Comparison of ENCODE assay signal across 13 cellular contexts in genomic region chr17:17815436-17816200, GRCh38. TPM values are rescaled to one million over a fixed set of nuclear protein-coding genes. Genes with fewer than 3 reads are reported as not detected.
DNase-seq lines count a peak whose midpoint lies in the region; ATAC-seq and TF ChIP-seq lines count a peak whose summit lies in the region.
"Had no signal": no experiment of that assay in that cellular context is flagged by ENCODE, and none has a peak within 500 bp of the region (broad histone marks: within the 10 kb centered on the region; RNA-seq: fewer than 3 reads in every experiment).

No MANE protein-coding gene starts in this region.

- H3K27me3 Mint-ChIP-seq in activated CD4-positive, alpha-beta memory T cell treated with anti-CD3 and anti-CD28 coated beads, Interleukin-2, amount 10 ng/mL, durations not matched to agents 7 days and 5 days, result no peaks in the 10 kb centered on the region
- H3K27me3 Mint-ChIP-seq in activated CD4-positive, alpha-beta memory T cell treated with anti-CD3 and anti-CD28 coated beads for 36 hours, result no peaks in the 10 kb centered on the region

- peak overlapping the region; percentile 68 to 70 for H3K27ac ChIP-seq in right atrium auricular region

- CTCF ChIA-PET in activated CD4-positive, alpha-beta memory T cell treated with anti-CD3 and anti-CD28 coated beads, Interleukin-2, amount 10 ng/mL, durations not matched to agents 7 days and 5 days (lab: Charles Lee), result interaction anchor here (6.4 kb wide), 1 partner anchor 43 kb away, joined by 89 read pairs; no protein-coding TSS in a partner anchor
- CTCF ChIA-PET in activated CD4-positive, alpha-beta memory T cell treated with anti-CD3 and anti-CD28 coated beads for 36 hours (lab: Charles Lee), result interaction anchor here (0.7 to 9.5 kb wide), 2 partner anchors 21 to 43 kb away, joined by 3 to 173 read pairs; partner anchors contain the start of gene SREBF1

- DNase-seq in activated CD4-positive, alpha-beta memory T cell treated with anti-CD3 and anti-CD28 coated beads, Interleukin-2, amount 10 ng/mL, durations not matched to agents 7 days and 5 days, result no peak
- DNase-seq in activated CD4-positive, alpha-beta memory T cell treated with anti-CD3 and anti-CD28 coated beads for 36 hours, result no peak
- DNase-seq in adipocyte (ENCODE audit: low read depth), result no peak
- no peak for DNase-seq in right atrium auricular region (ENCODE audit: low spot score)
- peak; percentile 52 for DNase-seq in superior temporal gyrus (ENCODE audit: extremely low spot score)
- DNase-seq: activated T-cell treated with anti-CD3 and anti-CD28 coated beads, Interleukin-2, amount 50 U/mL, for 48 hours; DMS79; MM.1S; PC-3; small intestine had no signal

- H3K9me3 ChIP-seq in adipocyte (ENCODE audit: control insufficient read depth, low read length) (no peaks in the 10 kb centered on the region), right atrium auricular region (no peaks in the 10 kb centered on the region)

- H3K4me1 Mint-ChIP-seq in activated CD4-positive, alpha-beta memory T cell treated with anti-CD3 and anti-CD28 coated beads, Interleukin-2, amount 10 ng/mL, durations not matched to agents 7 days and 5 days, result peaks cover 33% of the 10 kb centered on the region
- peaks cover 19% of the 10 kb centered on the region for H3K4me1 Mint-ChIP-seq in activated CD4-positive, alpha-beta memory T cell treated with anti-CD3 and anti-CD28 coated beads for 36 hours (ENCODE audit: low read depth)

- H3K36me3 ChIP-seq in adipocyte (ENCODE audit: control insufficient read depth, insufficient read depth, low read length, severe bottlenecking) (peaks cover 88% of the 10 kb centered on the region), right atrium auricular region (peaks cover 50% of the 10 kb centered on the region)

- H3K36me3 Mint-ChIP-seq in activated CD4-positive, alpha-beta memory T cell treated with anti-CD3 and anti-CD28 coated beads, Interleukin-2, amount 10 ng/mL, durations not matched to agents 7 days and 5 days (ENCODE audit: low read depth), result peaks cover 67% of the 10 kb centered on the region
- H3K36me3 Mint-ChIP-seq in activated CD4-positive, alpha-beta memory T cell treated with anti-CD3 and anti-CD28 coated beads for 36 hours, result peaks cover 56% of the 10 kb centered on the region

- H3K9me3 Mint-ChIP-seq in activated CD4-positive, alpha-beta memory T cell treated with anti-CD3 and anti-CD28 coated beads, Interleukin-2, amount 10 ng/mL, durations not matched to agents 7 days and 5 days, result no peaks in the 10 kb centered on the region
- no peaks in the 10 kb centered on the region for H3K9me3 Mint-ChIP-seq in activated CD4-positive, alpha-beta memory T cell treated with anti-CD3 and anti-CD28 coated beads for 36 hours

- H3K9ac ChIP-seq in adipocyte (ENCODE audit: low read length), result peak overlapping the region; percentile 54

- intact Hi-C loops in activated CD4-positive, alpha-beta memory T cell treated with anti-CD3 and anti-CD28 coated beads for 36 hours (cut with micrococcal nuclease), result no loop called here

- POLR2A ChIA-PET in activated CD4-positive, alpha-beta memory T cell treated with anti-CD3 and anti-CD28 coated beads, Interleukin-2, amount 10 ng/mL, durations not matched to agents 7 days and 5 days (lab: Charles Lee), result interaction anchor here (0.7 to 13.9 kb wide), 5 partner anchors 20 to 39 kb away, joined by 4 to 322 read pairs (median 10); partner anchors contain the start of gene SREBF1
- POLR2A ChIA-PET in activated CD4-positive, alpha-beta memory T cell treated with anti-CD3 and anti-CD28 coated beads for 36 hours (lab: Charles Lee), result interaction anchor here (1.0 to 1.9 kb wide), 2 partner anchors 21 kb away, joined by 4 to 9 read pairs; partner anchors contain the start of gene SREBF1

- H3K4me1 ChIP-seq in adipocyte (ENCODE audit: control insufficient read depth, insufficient read depth, low read length) (peaks cover 34% of the 10 kb centered on the region), right atrium auricular region (peaks cover 0 to 72% of the 10 kb centered on the region in 2 donors)

- no peak for ATAC-seq in GM19452 (IDR thresholded peaks at IDR 0.05; ENCODE audit: unreplicated experiment)
- ATAC-seq in GM18517 (IDR thresholded peaks at IDR 0.05; ENCODE audit: unreplicated experiment), result no peak
- no peak for ATAC-seq in GM18498 (IDR thresholded peaks at IDR 0.05; ENCODE audit: unreplicated experiment)
- ATAC-seq: PC-3 had no signal

- no peak for TF ChIP-seq CTCF in right atrium auricular region (IDR thresholded peaks at IDR 0.05)

- no peak overlapping the region for H3K4me3 ChIP-seq in adipocyte (ENCODE audit: low read length)
- H3K4me3 ChIP-seq in right atrium auricular region, result no peak overlapping the region

- H3K27me3 ChIP-seq in adipocyte (replicated peaks; ENCODE audit: control insufficient read depth, insufficient read depth, low read length), result no peaks in the 10 kb centered on the region
- H3K27me3 ChIP-seq in right atrium auricular region, result no peaks in the 10 kb centered on the region

- H3K4me3 Mint-ChIP-seq in activated CD4-positive, alpha-beta memory T cell treated with anti-CD3 and anti-CD28 coated beads, Interleukin-2, amount 10 ng/mL, durations not matched to agents 7 days and 5 days, result no peak overlapping the region
- no peak overlapping the region for H3K4me3 Mint-ChIP-seq in activated CD4-positive, alpha-beta memory T cell treated with anti-CD3 and anti-CD28 coated beads for 36 hours

- H3K27ac Mint-ChIP-seq in activated CD4-positive, alpha-beta memory T cell treated with anti-CD3 and anti-CD28 coated beads, Interleukin-2, amount 10 ng/mL, durations not matched to agents 7 days and 5 days, result peak overlapping the region; percentile 61
- H3K27ac Mint-ChIP-seq in activated CD4-positive, alpha-beta memory T cell treated with anti-CD3 and anti-CD28 coated beads for 36 hours, result no peak overlapping the region

RNA-seq across cellular contexts. Expression of gene SREBF1, which starts 21.2 kb away (rescaled TPM):
- 100 to 1,000 TPM; 177 to 186 TPM for total RNA-seq in activated CD4-positive, alpha-beta memory T cell treated with anti-CD3 and anti-CD28 coated beads, Interleukin-2, amount 10 ng/mL, durations not matched to agents 7 days and 5 days
- total RNA-seq in activated CD4-positive, alpha-beta memory T cell treated with anti-CD3 and anti-CD28 coated beads for 36 hours, result 100 to 1,000 TPM in 1 of 2 experiments, 10 to 100 TPM in 1; 93.7 to 106 TPM
- 10 to 100 TPM; 17.0 to 29.8 TPM for total RNA-seq in right atrium auricular region
